Comparison of ENCODE assay signal across 15 cellular contexts in the genomic region with DNA sequence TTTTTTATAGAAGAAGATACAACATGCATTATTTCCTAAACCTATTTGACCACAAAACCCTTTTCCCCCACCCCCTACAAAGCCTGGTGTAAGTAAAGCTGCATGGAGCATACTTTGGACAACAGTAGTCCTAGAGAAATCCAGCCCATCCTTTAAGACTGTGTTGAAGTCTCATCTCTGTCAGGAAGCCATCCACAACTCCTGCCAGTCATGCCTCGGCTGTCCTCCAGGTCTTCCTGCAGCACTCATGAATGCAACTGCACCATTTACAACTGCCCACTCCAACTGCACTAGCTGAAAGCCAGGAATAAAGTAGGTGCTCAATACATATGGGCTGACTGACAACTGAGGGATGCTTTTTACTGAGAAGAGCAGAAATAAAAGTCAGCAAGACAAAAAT. TPM values are rescaled to one million over a fixed set of nuclear protein-coding genes. Genes with fewer than 3 reads are reported as not detected.
DNase-seq lines count a peak whose midpoint lies in the region; ATAC-seq, FAIRE-seq and TF ChIP-seq lines count a peak whose summit lies in the region.
"Had no signal": no experiment of that assay in that cellular context is flagged by ENCODE, and none has a peak within 500 bp of the region (broad histone marks: within the 10 kb centered on the region; RNA-seq: fewer than 3 reads in every experiment).

No MANE protein-coding gene starts in this region.

- H3K4me2 ChIP-seq in astrocyte (ENCODE audit: low read length): peak overlapping the region; percentile 3

- H3K27me3 ChIP-seq in astrocyte (ENCODE audit: insufficient read depth, low read length) (no peaks in the 10 kb centered on the region), transverse colon (no peaks in the 10 kb centered on the region), adrenal gland (no peaks in the 10 kb centered on the region)
- H3K27me3 ChIP-seq: tibial nerve had no signal

- H2AFZ ChIP-seq in astrocyte (ENCODE audit: low read depth, low read length): no peak overlapping the region

- no peak for TF ChIP-seq POLR2A in transverse colon (IDR thresholded peaks at IDR 0.05)
- no peak for TF ChIP-seq POLR2A in adrenal gland (IDR thresholded peaks at IDR 0.05)

- CTCF ChIA-PET in activated naive CD4-positive, alpha-beta T cell treated with anti-CD3 and anti-CD28 coated beads, Interleukin-2, amount 10 ng/mL, durations not matched to agents 7 days and 5 days (lab: Charles Lee): interaction anchor here (1.1 to 7.3 kb wide), 12 partner anchors 13 to 422 kb away, joined by 4 to 156 read pairs (median 13); partner anchors contain the start of gene CLPB

- H3K27me3 Mint-ChIP-seq in activated naive CD4-positive, alpha-beta T cell treated with anti-CD3 and anti-CD28 coated beads, Interleukin-2, amount 50 U/mL, for 24 hours: no peaks in the 10 kb centered on the region
- H3K27me3 Mint-ChIP-seq in activated naive CD4-positive, alpha-beta T cell treated with anti-CD3 and anti-CD28 coated beads, Interleukin-2, amount 10 ng/mL, durations not matched to agents 7 days and 5 days: no peaks in the 10 kb centered on the region
- no peaks in the 10 kb centered on the region for H3K27me3 Mint-ChIP-seq in astrocyte (ENCODE audit: low read depth, unreplicated experiment)
- H3K27me3 Mint-ChIP-seq in naive thymus-derived CD8-positive, alpha-beta T cell: no peaks in the 10 kb centered on the region

- peak overlapping the region; percentile 28 for H3K27ac ChIP-seq in astrocyte (ENCODE audit: low read depth, low read length)
- peak overlapping the region; percentile 60 to 83 (median 69) for H3K27ac ChIP-seq in transverse colon
- H3K27ac ChIP-seq in adrenal gland: peak overlapping the region in 2 of 5 donors; percentile 54 to 70

- no peak for DNase-seq in activated naive CD4-positive, alpha-beta T cell treated with anti-CD3 and anti-CD28 coated beads, Interleukin-2, amount 10 ng/mL, durations not matched to agents 7 days and 5 days
- DNase-seq in astrocyte (ENCODE audit: low read depth): no peak
- no peak for DNase-seq in naive thymus-derived CD8-positive, alpha-beta T cell
- no peak for DNase-seq in transverse colon
- DNase-seq in adrenal gland: no peak
- no peak for DNase-seq in DMS114 treated with DMSO at 0.1 percent for 48 hours (lab: John Stamatoyannopoulos, UW; ENCODE audit: unreplicated experiment)
- DNase-seq in foreskin melanocyte: no peak
- DNase-seq: effector CD4-positive, alpha-beta T cell; Karpas-422; NCI-H146; NCI-H510A treated with DMSO at 0.1 percent for 48 hours had no signal

- H3K9me3 Mint-ChIP-seq in activated naive CD4-positive, alpha-beta T cell treated with anti-CD3 and anti-CD28 coated beads, Interleukin-2, amount 50 U/mL, for 24 hours: no peaks in the 10 kb centered on the region
- no peaks in the 10 kb centered on the region for H3K9me3 Mint-ChIP-seq in activated naive CD4-positive, alpha-beta T cell treated with anti-CD3 and anti-CD28 coated beads, Interleukin-2, amount 10 ng/mL, durations not matched to agents 7 days and 5 days
- H3K9me3 Mint-ChIP-seq in astrocyte (ENCODE audit: unreplicated experiment): no peaks in the 10 kb centered on the region
- no peaks in the 10 kb centered on the region for H3K9me3 Mint-ChIP-seq in naive thymus-derived CD8-positive, alpha-beta T cell
- H3K9me3 Mint-ChIP-seq: T-helper 1 cell treated with Interleukin-12 subunit alpha and Interleukin-12 subunit beta and Interleukin-4 antibody, amounts not matched to agents 30 μg/mL and 1 μg/mL, for 36 hours had no signal

- no peak for ATAC-seq in naive thymus-derived CD8-positive, alpha-beta T cell

- H3K4me3 ChIP-seq in astrocyte (ENCODE audit: insufficient read depth, low read depth, low read length): no peak overlapping the region
- no peak overlapping the region for H3K4me3 ChIP-seq in transverse colon
- no peak overlapping the region for H3K4me3 ChIP-seq in adrenal gland
- H3K4me3 ChIP-seq: tibial nerve had no signal

- H3K4me3 Mint-ChIP-seq in activated naive CD4-positive, alpha-beta T cell treated with anti-CD3 and anti-CD28 coated beads, Interleukin-2, amount 50 U/mL, for 24 hours: no peak overlapping the region
- no peak overlapping the region for H3K4me3 Mint-ChIP-seq in activated naive CD4-positive, alpha-beta T cell treated with anti-CD3 and anti-CD28 coated beads, Interleukin-2, amount 10 ng/mL, durations not matched to agents 7 days and 5 days
- H3K4me3 Mint-ChIP-seq in astrocyte (ENCODE audit: unreplicated experiment): no peak overlapping the region
- no peak overlapping the region for H3K4me3 Mint-ChIP-seq in naive thymus-derived CD8-positive, alpha-beta T cell
- H3K4me3 Mint-ChIP-seq: T-helper 1 cell treated with Interleukin-12 subunit alpha and Interleukin-12 subunit beta and Interleukin-4 antibody, amounts not matched to agents 30 μg/mL and 1 μg/mL, for 36 hours had no signal

- H3K9me3 ChIP-seq in astrocyte (ENCODE audit: insufficient read depth, low read depth, low read length) (no peaks in the 10 kb centered on the region), transverse colon (no peaks in the 10 kb centered on the region), adrenal gland (replicated peaks in 1 of 3) (no peaks in the 10 kb centered on the region)
- H3K9me3 ChIP-seq: tibial nerve had no signal

- H3K36me3 ChIP-seq in astrocyte (ENCODE audit: insufficient read depth, low read length) (peaks cover 54% of the 10 kb centered on the region), transverse colon (peaks cover 0 to 75% (median 22%) of the 10 kb centered on the region in 4 donors), adrenal gland (replicated peaks in 1 of 2) (peaks cover 0 to 92% of the 10 kb centered on the region in 2 donors)

- peaks cover 6% of the 10 kb centered on the region for H3K4me1 ChIP-seq in astrocyte (ENCODE audit: insufficient read depth, low read length)
- H3K4me1 ChIP-seq in transverse colon: peaks cover 32 to 70% (median 36%) of the 10 kb centered on the region in 4 donors
- peaks cover 9 to 59% of the 10 kb centered on the region in 2 donors for H3K4me1 ChIP-seq in adrenal gland (replicated peaks in 1 of 2)

- TF ChIP-seq CTCF in astrocyte (IDR thresholded peaks at IDR 0.05; ENCODE audit: insufficient read depth, low read depth, low read length): no peak
- TF ChIP-seq CTCF in transverse colon (IDR thresholded peaks at IDR 0.05): no peak
- no peak for TF ChIP-seq CTCF in adrenal gland (IDR thresholded peaks at IDR 0.05)

- no peak for TF ChIP-seq EP300 in transverse colon (IDR thresholded peaks at IDR 0.05; ENCODE audit: low read depth)

- WGBS in transverse colon (ENCODE audit: low coverage in 1 of 2), 2 donors: 67% methylated on average over 1 of the region's 1 CpG; no CpG with 5 or more reads in 1 of the 2 donors
- 42 to 83% (median 66%) methylated on average over 1 of the region's 1 CpG for WGBS in adrenal gland, 4 donors

- peak overlapping the region; percentile 42 for H3K9ac ChIP-seq in astrocyte (ENCODE audit: low read length)

- peaks cover 58% of the 10 kb centered on the region for H3K4me1 Mint-ChIP-seq in activated naive CD4-positive, alpha-beta T cell treated with anti-CD3 and anti-CD28 coated beads, Interleukin-2, amount 50 U/mL, for 24 hours
- peaks cover 21% of the 10 kb centered on the region for H3K4me1 Mint-ChIP-seq in activated naive CD4-positive, alpha-beta T cell treated with anti-CD3 and anti-CD28 coated beads, Interleukin-2, amount 10 ng/mL, durations not matched to agents 7 days and 5 days
- H3K4me1 Mint-ChIP-seq in astrocyte (ENCODE audit: low read depth, unreplicated experiment): peaks cover 18% of the 10 kb centered on the region
- H3K4me1 Mint-ChIP-seq in naive thymus-derived CD8-positive, alpha-beta T cell: peaks cover 30 to 58% (median 53%) of the 10 kb centered on the region in 4 donors

- H4K20me1 ChIP-seq in astrocyte (ENCODE audit: insufficient read depth, low read length): peaks cover 58% of the 10 kb centered on the region

- H3K36me3 Mint-ChIP-seq in activated naive CD4-positive, alpha-beta T cell treated with anti-CD3 and anti-CD28 coated beads, Interleukin-2, amount 50 U/mL, for 24 hours: peaks cover 6% of the 10 kb centered on the region
- peaks cover 61% of the 10 kb centered on the region for H3K36me3 Mint-ChIP-seq in activated naive CD4-positive, alpha-beta T cell treated with anti-CD3 and anti-CD28 coated beads, Interleukin-2, amount 10 ng/mL, durations not matched to agents 7 days and 5 days
- H3K36me3 Mint-ChIP-seq in astrocyte (ENCODE audit: low read depth, unreplicated experiment): peaks cover 5% of the 10 kb centered on the region
- peaks cover 0 to 89% (median 12%) of the 10 kb centered on the region in 3 donors for H3K36me3 Mint-ChIP-seq in naive thymus-derived CD8-positive, alpha-beta T cell

- intact Hi-C loops in transverse colon (cut with DNase I; ENCODE audit: low total_unique reads): no loop called here
- intact Hi-C loops in adrenal gland (cut with DNase I): loop anchor here in 1 of 2 donors (5.0 kb wide), 1 partner anchor 66 kb away; no protein-coding TSS in a partner anchor

- peaks cover 66% of the 10 kb centered on the region for H3K79me2 ChIP-seq in astrocyte (ENCODE audit: insufficient read depth, low read length)

- in situ Hi-C loops in transverse colon (cut with MboI; ENCODE audit: low pct_ligation_motif_present in 1 of 4, low pct_unique_long_range_greater_than_20kb in 1 of 4, low sequenced_read_pairs in 3 of 4): loop anchor here in 2 of 4 donors (10.0 kb wide), 1 partner anchor 69 kb away; no protein-coding TSS in a partner anchor

- POLR2A ChIA-PET in naive thymus-derived CD8-positive, alpha-beta T cell (lab: Charles Lee): interaction anchor here (0.7 to 9.2 kb wide), 5 partner anchors 13 to 85 kb away, joined by 3 to 85 read pairs (median 4); no protein-coding TSS in a partner anchor

- no peak for FAIRE-seq in astrocyte (lab: Jason Lieb, UNC)
- FAIRE-seq: keratinocyte had no signal

- peak overlapping the region; percentile 55 for H3K27ac Mint-ChIP-seq in activated naive CD4-positive, alpha-beta T cell treated with anti-CD3 and anti-CD28 coated beads, Interleukin-2, amount 50 U/mL, for 24 hours
- no peak overlapping the region for H3K27ac Mint-ChIP-seq in activated naive CD4-positive, alpha-beta T cell treated with anti-CD3 and anti-CD28 coated beads, Interleukin-2, amount 10 ng/mL, durations not matched to agents 7 days and 5 days
- H3K27ac Mint-ChIP-seq in astrocyte (ENCODE audit: unreplicated experiment): peak overlapping the region; percentile 92
- peak overlapping the region; percentile 48 to 93 (median 78) for H3K27ac Mint-ChIP-seq in naive thymus-derived CD8-positive, alpha-beta T cell

RNA-seq across cellular contexts. Expression of gene IL18BP, which starts 27.3 kb away (rescaled TPM):
- total RNA-seq in astrocyte: 14.1 and 15.2 TPM in 2 replicates
- 10 to 100 TPM; 15.1 to 19.6 TPM for total RNA-seq in naive thymus-derived CD8-positive, alpha-beta T cell
- 10 to 100 TPM in 1 of 3 donors, 1 to 10 TPM in 2; 7.4 to 15.8 (median 8.6) TPM for polyA plus RNA-seq in naive thymus-derived CD8-positive, alpha-beta T cell
- total RNA-seq in transverse colon: 10 to 100 TPM in 3 of 4 donors, 1 to 10 TPM in 1; 7.4 to 29.9 (median 14.5) TPM
- 10 to 100 TPM in 4 of 8 donors, 1 to 10 TPM in 4; 4.3 to 41.2 (median 9.7) TPM for total RNA-seq in adrenal gland
- 10 to 100 TPM; 17.3 to 25.4 (median 19.2) TPM for polyA plus RNA-seq in adrenal gland

RNA-seq across cellular contexts. Expression of gene NUMA1, which starts 54.3 kb away (rescaled TPM):
- 99.3 and 111 TPM in 2 replicates for total RNA-seq in astrocyte
- 100 to 1,000 TPM; 436 to 442 TPM for total RNA-seq in naive thymus-derived CD8-positive, alpha-beta T cell
- 100 to 1,000 TPM in 1 of 3 donors, 10 to 100 TPM in 2; 12.0 to 119 (median 30.6) TPM for polyA plus RNA-seq in naive thymus-derived CD8-positive, alpha-beta T cell
- total RNA-seq in transverse colon: 100 to 1,000 TPM; 323 to 520 (median 419) TPM
- total RNA-seq in adrenal gland: 100 to 1,000 TPM; 158 to 380 (median 274) TPM
- polyA plus RNA-seq in adrenal gland: 100 to 1,000 TPM in 2 of 3 donors, 10 to 100 TPM in 1; 86.7 to 677 (median 313) TPM

RNA-seq across cellular contexts. Expression of gene LRRC51, which starts 54.6 kb away (rescaled TPM):
- total RNA-seq in astrocyte (4.2 and 4.4 TPM in 2 replicates), transverse colon (10 to 100 TPM in 1 of 4 donors, 1 to 10 TPM in 3; 5.1 to 77.4 (median 6.7) TPM), adrenal gland (10 to 100 TPM in 5 of 8 donors, 1 to 10 TPM in 3; 2.4 to 15.4 (median 11.2) TPM)
- total RNA-seq in naive thymus-derived CD8-positive, alpha-beta T cell: 1 to 10 TPM; 5.0 to 6.6 TPM
- polyA plus RNA-seq in naive thymus-derived CD8-positive, alpha-beta T cell: 1 to 10 TPM; 1.5 to 3.1 (median 2.5) TPM
- 10 to 100 TPM in 2 of 3 donors, 1 to 10 TPM in 1; 5.3 to 15.7 (median 10.4) TPM for polyA plus RNA-seq in adrenal gland
